8 cellular contexts compared by ENCODE assay signal in the genomic region with DNA sequence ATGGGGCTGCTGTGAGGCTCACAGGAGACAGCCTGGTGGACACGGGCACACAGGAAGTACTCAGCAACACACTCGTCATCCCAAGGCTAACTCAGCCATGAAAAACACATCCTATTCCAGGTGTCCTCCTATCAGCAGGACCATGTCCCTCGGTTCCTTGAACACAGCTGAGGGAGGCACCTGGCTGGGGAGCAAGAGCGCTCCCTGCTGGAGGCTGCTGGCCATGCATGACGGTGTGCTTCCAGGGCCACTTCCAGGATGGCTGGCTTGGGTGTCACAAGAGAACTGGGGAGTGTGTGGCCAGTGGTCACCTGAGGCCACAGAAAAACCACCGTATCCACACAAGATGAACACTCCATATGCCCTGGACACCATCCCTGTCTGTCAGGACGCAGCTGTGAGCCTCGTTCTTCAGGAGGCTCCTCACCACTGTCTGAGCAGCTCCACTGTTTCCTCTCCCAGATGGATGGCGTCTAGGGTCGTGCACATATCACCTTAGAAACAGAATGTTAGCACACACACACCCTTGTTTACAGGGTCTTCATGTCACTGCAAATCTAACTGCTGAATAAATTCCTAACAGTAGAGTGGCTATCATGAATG. TPM values are rescaled to one million over a fixed set of nuclear protein-coding genes. Genes with fewer than 3 reads are reported as not detected.
DNase-seq lines count a peak whose midpoint lies in the region; ATAC-seq and TF ChIP-seq lines count a peak whose summit lies in the region.

No MANE protein-coding gene starts in this region.

- H3K18ac ChIP-seq in IMR-90 (ENCODE audit: low read depth, low read length): no peak overlapping the region

- H3K9ac ChIP-seq in IMR-90 (ENCODE audit: low read depth, low read length): no peak overlapping the region

- H3K23ac ChIP-seq in IMR-90 (ENCODE audit: low read depth, low read length): no peak overlapping the region

- 63% methylated on average over 4 of the region's 10 CpGs; no CpG with 5 or more reads in 1 of the 2 experiments for WGBS in IMR-90 (ENCODE audit: extremely low coverage in 2 of 2, insufficient read length in 1 of 2), 2 experiments
- 38% methylated on average over 10 of the region's 10 CpGs for WGBS in heart right ventricle, 2 donors
- 45 to 46% (median 45%) methylated on average over 10 of the region's 10 CpGs for WGBS in psoas muscle, 3 donors

- H2BK15ac ChIP-seq in IMR-90 (ENCODE audit: low read depth, low read length): no peak overlapping the region

- H2BK20ac ChIP-seq in IMR-90 (ENCODE audit: low read depth, low read length): no peak overlapping the region

- 0 out of 2 replicates have a peak, but pooled peaks cover 1% of the 10 kb centered on the region for H3K36me3 ChIP-seq in IMR-90 (ENCODE audit: control insufficient read depth, insufficient read depth, low read length)
- no peaks in the 10 kb centered on the region for H3K36me3 ChIP-seq in heart right ventricle
- H3K36me3 ChIP-seq in psoas muscle (ENCODE audit: insufficient read depth in 1 of 2, low read depth in 1 of 2): no peaks in the 10 kb centered on the region
- no peaks in the 10 kb centered on the region for H3K36me3 ChIP-seq in uterus

- peaks cover 2% of the 10 kb centered on the region for H3K4me1 ChIP-seq in IMR-90 (ENCODE audit: control insufficient read depth, insufficient read depth, low read length)
- peaks cover 15 to 50% (median 33%) of the 10 kb centered on the region in 9 donors for H3K4me1 ChIP-seq in heart right ventricle
- H3K4me1 ChIP-seq in psoas muscle: no peaks in the 10 kb centered on the region
- H3K4me1 ChIP-seq in uterus: no peaks in the 10 kb centered on the region

- H3K27me3 Mint-ChIP-seq in T-cell: no peaks in the 10 kb centered on the region

- TF ChIP-seq RAD21 in IMR-90 (IDR thresholded peaks at IDR 0.05; ENCODE audit: low read length): peak; percentile 98

- H3K27ac Mint-ChIP-seq in T-cell: no peak overlapping the region

- H3K9me3 ChIP-seq in IMR-90 (ENCODE audit: control insufficient read depth, insufficient read depth, low read length) (no peaks in the 10 kb centered on the region), heart right ventricle (no peaks in the 10 kb centered on the region), psoas muscle (no peaks in the 10 kb centered on the region), uterus (no peaks in the 10 kb centered on the region)

- H3K27me3 ChIP-seq in IMR-90 (ENCODE audit: control insufficient read depth, insufficient read depth, low read length): no peaks in the 10 kb centered on the region
- H3K27me3 ChIP-seq in heart right ventricle: no peaks in the 10 kb centered on the region
- H3K27me3 ChIP-seq in psoas muscle (ENCODE audit: insufficient read depth in 3 of 3, low read length in 2 of 3): no peaks in the 10 kb centered on the region
- no peaks in the 10 kb centered on the region for H3K27me3 ChIP-seq in uterus

- CTCF ChIA-PET in IMR-90 (lab: Yijun Ruan, JAX): interaction anchor here (0.5 to 3.0 kb wide), 10 partner anchors 24 to 1993 kb away, joined by 3 to 12 read pairs (median 3); no protein-coding TSS in a partner anchor
- CTCF ChIA-PET in T-cell (lab: Charles Lee): interaction anchor here (0.6 to 1.8 kb wide), 6 partner anchors 20 to 122 kb away, joined by 3 to 10 read pairs (median 3); no protein-coding TSS in a partner anchor

- H3K56ac ChIP-seq in IMR-90 (ENCODE audit: extremely low read depth, insufficient read depth, low read length): no peak overlapping the region

- H3K9me1 ChIP-seq in IMR-90 (ENCODE audit: insufficient read depth, low read length): peaks cover 7% of the 10 kb centered on the region; the same call in 1 of the 2 replicates

- H3K14ac ChIP-seq in IMR-90 (replicated peaks; ENCODE audit: low read depth, low read length): no peak overlapping the region

- in situ Hi-C loops in IMR-90 (cut with MboI; ENCODE audit: low sequenced_read_pairs): no loop called here

- H4K20me1 ChIP-seq in IMR-90 (ENCODE audit: insufficient read depth, low read length): no peaks in the 10 kb centered on the region

- intact Hi-C loops in IMR-90 (cut with micrococcal nuclease) (loop anchor here (1.0 kb wide), 3 partner anchors 66 to 181 kb away; a partner anchor contains a TSS), heart right ventricle (cut with DNase I) (loop anchor here (1.0 to 5.0 kb wide), 12 partner anchors 56 to 122 kb away; a partner anchor contains a TSS), psoas muscle (cut with DNase I) (loop anchor here (1.0 to 5.0 kb wide), 4 partner anchors 21 to 122 kb away; no protein-coding TSS in a partner anchor), uterus (cut with DNase I; ENCODE audit: low total_unique reads) (no loop called here)

- peak overlapping the region; percentile 69 for H2AFZ ChIP-seq in IMR-90 (replicated peaks; ENCODE audit: low read length, poor library complexity)

- H3K4ac ChIP-seq in IMR-90 (ENCODE audit: low read depth, low read length): no peak overlapping the region

- H2BK5ac ChIP-seq in IMR-90 (ENCODE audit: low read depth, low read length, poor library complexity, severe bottlenecking): no peak overlapping the region

- TF ChIP-seq POLR2A in IMR-90 (IDR thresholded peaks at IDR 0.05; ENCODE audit: low read depth, low read length) (0 out of 2 replicates have a peak, but pooled peaks have one; percentile 40), uterus (IDR thresholded peaks at IDR 0.05) (no peak)

- H4K5ac ChIP-seq in IMR-90 (ENCODE audit: low read depth, low read length): no peak overlapping the region

- H3K27ac ChIP-seq in IMR-90 (ENCODE audit: insufficient read depth, low read length): no peak overlapping the region
- H3K27ac ChIP-seq in heart right ventricle: peak overlapping the region in 9 of 10 donors; percentile 41 to 91 (median 86)
- H3K27ac ChIP-seq in psoas muscle: no peak overlapping the region
- peak overlapping the region in 1 of 2 donors; percentile 60 for H3K27ac ChIP-seq in uterus

- H4K8ac ChIP-seq in IMR-90 (ENCODE audit: low read depth in 2 of 2, low read length in 2 of 2): peak overlapping the region in 1 of 2 experiments; percentile 53; a peak in 1 of 4 replicates

- no peaks in the 10 kb centered on the region for H3K9me3 Mint-ChIP-seq in T-cell

- H3K79me1 ChIP-seq in IMR-90 (ENCODE audit: low read depth in 1 of 2, low read length in 2 of 2): peaks cover 3 to 15% of the 10 kb centered on the region in 2 experiments; a peak in 3 of 4 replicates

- no peak overlapping the region for H3K4me3 ChIP-seq in IMR-90 (ENCODE audit: insufficient read depth, low read depth, low read length)
- no peak overlapping the region for H3K4me3 ChIP-seq in heart right ventricle
- no peak overlapping the region for H3K4me3 ChIP-seq in psoas muscle
- H3K4me3 ChIP-seq in uterus: no peak overlapping the region

- peak; percentile 99 for TF ChIP-seq CTCF in GM12872 (IDR thresholded peaks at IDR 0.05; ENCODE audit: insufficient read depth, low read depth, low read length)
- peak; percentile 94 for TF ChIP-seq CTCF in IMR-90 (conservative IDR thresholded peaks at IDR 0.05; ENCODE audit: low read depth, low read length)
- TF ChIP-seq CTCF in heart right ventricle (IDR thresholded peaks at IDR 0.05): peak; percentile 93 to 99 (median 97)
- TF ChIP-seq CTCF in psoas muscle (IDR thresholded peaks at IDR 0.05): peak; percentile 94
- TF ChIP-seq CTCF in uterus (IDR thresholded peaks at IDR 0.05): peak; percentile 79 to 89 (median 88)

- H3K36me3 Mint-ChIP-seq in T-cell: no peaks in the 10 kb centered on the region

- H4K91ac ChIP-seq in IMR-90 (ENCODE audit: insufficient read depth, low read depth, low read length): no peak overlapping the region; the same call in 1 of the 2 replicates

- peak; percentile 65 for DNase-seq in IMR-90
- peak; percentile 43 to 78 (median 67) for DNase-seq in T-cell
- peak; percentile 43 for DNase-seq in amniotic epithelial cell (ENCODE audit: low read depth)
- DNase-seq in heart right ventricle: peak; percentile 77 to 83
- peak; percentile 67 to 84 for DNase-seq in psoas muscle
- peak; percentile 59 to 75 for DNase-seq in uterus

- H3K4me3 Mint-ChIP-seq in T-cell: no peak overlapping the region

- no peak overlapping the region for H2BK120ac ChIP-seq in IMR-90 (ENCODE audit: low read depth, low read length)

- H2AK5ac ChIP-seq in IMR-90 (ENCODE audit: low read depth, low read length): peak overlapping the region; percentile 68

- ATAC-seq in IMR-90 (ENCODE audit: low read depth) (peak; percentile 97), T-cell (replicated peaks in 1 of 4) (peak; percentile 88 to 92 (median 90)), heart right ventricle (peak; percentile 69 to 89 (median 84)), psoas muscle (peak; percentile 89 to 96 (median 92)), HG02588 (IDR thresholded peaks at IDR 0.05; ENCODE audit: unreplicated experiment) (no peak)

- no peak overlapping the region for H3K4me2 ChIP-seq in IMR-90 (ENCODE audit: low read depth, low read length)

- peak overlapping the region; percentile 31 for H2AK9ac ChIP-seq in IMR-90 (replicated peaks; ENCODE audit: low read depth, low read length, poor library complexity)

- peaks cover 0 to 9% (median 1%) of the 10 kb centered on the region in 3 donors for H3K4me1 Mint-ChIP-seq in T-cell

- no TSS peak for BruUV-seq in IMR-90 (replicated peaks; lab: Mats Ljungman, UMichigan)

- POLR2A ChIA-PET in IMR-90 (lab: Charles Lee; ENCODE audit: unreplicated experiment): no interaction called here
- POLR2A ChIA-PET in T-cell (lab: Charles Lee): interaction anchor here in 1 of 2 donors (0.6 kb wide), 1 partner anchor 14 kb away, joined by 3 read pairs; no protein-coding TSS in a partner anchor

- dilution Hi-C loops in IMR-90 (cut with HindIII; ENCODE audit: low sequenced_read_pairs, unreplicated experiment): no loop called here

TF ChIP-seq in IMR-90, 13 proteins besides CTCF, POLR2A, EP300 and RAD21:
- TF ChIP-seq SMC3 (IDR thresholded peaks at IDR 0.05; ENCODE audit: low read depth, low read length) (peak; percentile 98), MAZ (IDR thresholded peaks at IDR 0.05; ENCODE audit: borderline replicate concordance, low read depth, low read length) (no peak)

RNA-seq across cellular contexts. Expression of a gene that starts 31.0 kb away (rescaled TPM):
- total RNA-seq in IMR-90 (2012; rRNA removed) (8.3 and 10.6 TPM in 2 replicates), T-cell (1 to 10 TPM in 3 of 5 donors, under 1 TPM in 2; 0.91 to 1.9 (median 1.7) TPM), heart right ventricle (1 to 10 TPM in 5 of 10 donors, under 1 TPM in 5; 0.60 to 3.5 (median 1.1) TPM), psoas muscle (1 to 10 TPM; 1.1 to 3.2 (median 1.6) TPM), uterus (1 to 10 TPM in 3 of 4 donors, not detected in 1; 1.1 to 4.8 (median 4.7) TPM)
- polyA plus RNA-seq in IMR-90 (2012; rRNA removed) (11.5 TPM in 2 replicates), heart right ventricle (1 to 10 TPM in 1 of 2 donors, under 1 TPM in 1; 0.44 to 1.9 TPM), psoas muscle (1 to 10 TPM in 2 of 3 donors, under 1 TPM in 1; 0.87 to 2.9 (median 2.1) TPM)
- polyA plus RNA-seq in IMR-90 (2012; cell fraction: cytosol; rRNA removed): 9.0 and 9.3 TPM in 2 replicates
- polyA plus RNA-seq in IMR-90 (2012; cell fraction: nucleus; rRNA removed; ENCODE audit: low replicate concordance): 5.2 and 10.5 TPM in 2 replicates

Comparison
In these comparisons a context has a peak if more than half of its experiments do, and no peak if none do; other contexts are left out.
1. H3K27ac ChIP-seq: peak in heart right ventricle (9 of 10); none in IMR-90 (single experiment) and psoas muscle (single experiment).
2. Peak in every context shown above with its lines, with median percentiles within 50 percentile points of each other: CTCF ChIP-seq and DNase-seq.